20 cellular contexts compared by ENCODE assay signal in the genomic region with DNA sequence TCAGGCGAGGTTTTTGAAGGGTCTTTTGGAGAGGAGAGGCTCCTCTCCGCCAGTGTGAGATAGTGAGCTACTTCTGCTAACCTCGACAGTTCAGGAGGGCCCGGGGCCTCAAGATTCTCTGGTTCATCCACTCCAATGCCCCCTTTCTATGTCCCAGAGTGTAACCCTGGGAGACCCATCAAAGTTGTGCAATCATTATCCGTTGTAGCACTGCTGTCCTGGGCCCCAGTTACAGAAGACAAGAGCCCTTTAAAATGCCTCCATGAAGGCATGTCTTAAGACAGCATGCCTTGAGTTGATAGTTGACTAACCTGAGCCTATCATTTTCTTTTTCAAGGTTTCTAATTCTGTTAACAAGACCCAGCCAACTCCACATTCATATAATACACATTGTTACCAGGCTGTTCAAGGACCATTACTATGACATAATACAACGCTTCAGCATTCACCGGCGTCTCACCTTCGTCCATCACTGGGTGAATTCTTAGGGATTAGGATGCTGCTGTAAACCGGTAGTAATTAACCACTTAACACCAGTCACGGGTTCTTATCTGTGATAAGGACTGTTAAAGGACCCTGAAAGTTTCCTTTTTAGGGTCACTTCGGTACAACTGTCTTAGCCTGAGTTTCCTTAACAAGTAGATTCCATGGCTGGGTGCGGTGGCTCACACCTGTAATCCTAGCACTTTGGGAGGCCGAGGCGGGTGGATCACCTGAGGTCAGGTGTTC.
"Had no signal": no experiment of that assay in that cellular context is flagged by ENCODE, and none has a peak within 500 bp of the region (broad histone marks: within the 10 kb centered on the region; RNA-seq: fewer than 3 reads in every experiment).

No MANE protein-coding gene starts in this region.

- H3K36me3 Mint-ChIP-seq: activated naive CD8-positive, alpha-beta T cell treated with anti-CD3 and anti-CD28 coated beads, Interleukin-2, amount 10 ng/mL, durations not matched to agents 7 days and 5 days; natural killer cell treated with Interleukin-12 subunit alpha and Interleukin-12 subunit beta and Interleukin-15 and Interleukin-18, amount 100 ng/mL, for 72 hours; T-cell had no signal

- H3K9me3 ChIP-seq: body of pancreas, left lung, prostate gland, upper lobe of left lung had no signal

- H3K4me1 Mint-ChIP-seq: activated naive CD8-positive, alpha-beta T cell treated with anti-CD3 and anti-CD28 coated beads, Interleukin-2, amount 10 ng/mL, durations not matched to agents 7 days and 5 days; T-cell had no signal

- H3K4me3 Mint-ChIP-seq: activated naive CD4-positive, alpha-beta T cell treated with anti-CD3 and anti-CD28 coated beads for 36 hours; activated naive CD8-positive, alpha-beta T cell treated with anti-CD3 and anti-CD28 coated beads, Interleukin-2, amount 10 ng/mL, durations not matched to agents 7 days and 5 days; activated T-cell treated with anti-CD3 and anti-CD28 coated beads, Interleukin-2, amount 50 U/mL, for 72 hours; natural killer cell treated with Interleukin-12 subunit alpha and Interleukin-12 subunit beta and Interleukin-15 and Interleukin-18, amount 100 ng/mL, for 72 hours; T-cell; T-helper 2 cell treated with Interferon-gamma antibody and Interleukin-4, amounts not matched to agents 5 μg/mL and 100 μg/mL, for 36 hours had no signal

- DNase-seq: activated CD4-positive, alpha-beta T cell treated with anti-CD3 and anti-CD28 coated beads for 4 hours; activated CD4-positive, alpha-beta T cell treated with anti-CD3 and anti-CD28 coated beads, Interleukin-2, amount 50 U/mL, for 48 hours; activated effector memory CD4-positive, alpha-beta T cell treated with Interleukin-2 at 50 U/mL for 16 hours; activated naive CD4-positive, alpha-beta T cell treated with anti-CD3 and anti-CD28 coated beads for 36 hours; activated naive CD8-positive, alpha-beta T cell treated with anti-CD3 and anti-CD28 coated beads, Interleukin-2, amount 10 ng/mL, durations not matched to agents 7 days and 5 days; activated T-cell treated with anti-CD3 and anti-CD28 coated beads, Interleukin-2, amount 50 U/mL, for 72 hours; erythroblast; foreskin fibroblast; left lung; midbrain; stimulated activated CD4-positive, alpha-beta T cell treated with anti-CD3 and anti-CD28 coated beads, Interleukin-4, amount 100 ng/mL, for 24 hours; stimulated activated naive CD4-positive, alpha-beta T cell treated with Interleukin-2 at 50 U/mL for 16 hours; T-cell; upper lobe of left lung had no signal

- H3K36me3 ChIP-seq: cardiac muscle cell, left lung, prostate gland, upper lobe of left lung had no signal

- H3K4me3 ChIP-seq: body of pancreas, cardiac muscle cell, left lung, lung, prostate gland, upper lobe of left lung had no signal

- H3K27ac Mint-ChIP-seq: activated naive CD4-positive, alpha-beta T cell treated with anti-CD3 and anti-CD28 coated beads for 36 hours; activated naive CD8-positive, alpha-beta T cell treated with anti-CD3 and anti-CD28 coated beads, Interleukin-2, amount 10 ng/mL, durations not matched to agents 7 days and 5 days; activated T-cell treated with anti-CD3 and anti-CD28 coated beads, Interleukin-2, amount 50 U/mL, for 72 hours; natural killer cell treated with Interleukin-12 subunit alpha and Interleukin-12 subunit beta and Interleukin-15 and Interleukin-18, amount 100 ng/mL, for 72 hours; T-cell; T-helper 2 cell treated with Interferon-gamma antibody and Interleukin-4, amounts not matched to agents 5 μg/mL and 100 μg/mL, for 36 hours had no signal

- H3K27me3 ChIP-seq: body of pancreas, cardiac muscle cell, left lung, upper lobe of left lung had no signal

- H3K27ac ChIP-seq: cardiac muscle cell, prostate gland had no signal

- H3K9me3 Mint-ChIP-seq: activated naive CD4-positive, alpha-beta T cell treated with anti-CD3 and anti-CD28 coated beads for 36 hours; activated naive CD8-positive, alpha-beta T cell treated with anti-CD3 and anti-CD28 coated beads, Interleukin-2, amount 10 ng/mL, durations not matched to agents 7 days and 5 days; activated T-cell treated with anti-CD3 and anti-CD28 coated beads, Interleukin-2, amount 50 U/mL, for 72 hours; natural killer cell treated with Interleukin-12 subunit alpha and Interleukin-12 subunit beta and Interleukin-15 and Interleukin-18, amount 100 ng/mL, for 72 hours; T-cell; T-helper 2 cell treated with Interferon-gamma antibody and Interleukin-4, amounts not matched to agents 5 μg/mL and 100 μg/mL, for 36 hours had no signal

- ATAC-seq: activated T-cell treated with anti-CD3 and anti-CD28 coated beads, Interleukin-2, amount 50 U/mL, for 72 hours; T-cell had no signal

- H3K27me3 Mint-ChIP-seq: activated naive CD8-positive, alpha-beta T cell treated with anti-CD3 and anti-CD28 coated beads, Interleukin-2, amount 10 ng/mL, durations not matched to agents 7 days and 5 days had no signal
